Comparison of ENCODE assay signal across 5 cellular contexts in genomic region chr16:13483121-13483520, GRCh38.
"Had no signal": no experiment of that assay in that cellular context is flagged by ENCODE, and none has a peak within 500 bp of the region (broad histone marks: within the 10 kb centered on the region; RNA-seq: fewer than 3 reads in every experiment).

No MANE protein-coding gene starts in this region.

- H3K9me3 ChIP-seq: HAP-1 had no signal

- H3K4me1 ChIP-seq: HAP-1 had no signal

- ATAC-seq: HCT116 had no signal

- H3K4me3 ChIP-seq: HAP-1 had no signal

- DNase-seq: GOT3, H7, IMR-90 had no signal

- H3K36me3 ChIP-seq: HAP-1 had no signal
